Comparison of ENCODE assay signal across 24 cellular contexts in genomic region chr17:76130473-76130872, GRCh38. TPM values are rescaled to one million over a fixed set of nuclear protein-coding genes. Genes with fewer than 3 reads are reported as not detected.
"Had no signal": no experiment of that assay in that cellular context is flagged by ENCODE, and none has a peak within 500 bp of the region (broad histone marks: within the 10 kb centered on the region; RNA-seq: fewer than 3 reads in every experiment).

No MANE protein-coding gene starts in this region.

- H3K9me3 Mint-ChIP-seq: activated CD4-positive, alpha-beta memory T cell treated with anti-CD3 and anti-CD28 coated beads, Interleukin-2, amount 10 ng/mL, durations not matched to agents 7 days and 5 days; activated naive CD4-positive, alpha-beta T cell treated with anti-CD3 and anti-CD28 coated beads, Interleukin-2, amount 50 U/mL, for 24 hours; natural killer cell treated with Interleukin-12 subunit alpha and Interleukin-12 subunit beta and Interleukin-15 and Interleukin-18, amount 100 ng/mL, for 72 hours had no signal

- H3K27ac Mint-ChIP-seq: activated CD4-positive, alpha-beta memory T cell treated with anti-CD3 and anti-CD28 coated beads, Interleukin-2, amount 10 ng/mL, durations not matched to agents 7 days and 5 days; activated naive CD4-positive, alpha-beta T cell treated with anti-CD3 and anti-CD28 coated beads, Interleukin-2, amount 50 U/mL, for 24 hours; natural killer cell treated with Interleukin-12 subunit alpha and Interleukin-12 subunit beta and Interleukin-15 and Interleukin-18, amount 100 ng/mL, for 72 hours had no signal

- H3K9me3 ChIP-seq: esophagus muscularis mucosa, left ventricle myocardium inferior, right atrium auricular region, tibial nerve, vagina had no signal

- H3K4me1 ChIP-seq: right atrium auricular region had no signal

- H3K36me3 Mint-ChIP-seq: activated naive CD4-positive, alpha-beta T cell treated with anti-CD3 and anti-CD28 coated beads, Interleukin-2, amount 50 U/mL, for 24 hours; natural killer cell treated with Interleukin-12 subunit alpha and Interleukin-12 subunit beta and Interleukin-15 and Interleukin-18, amount 100 ng/mL, for 72 hours had no signal

- H3K27me3 Mint-ChIP-seq: activated CD4-positive, alpha-beta memory T cell treated with anti-CD3 and anti-CD28 coated beads, Interleukin-2, amount 10 ng/mL, durations not matched to agents 7 days and 5 days; activated naive CD4-positive, alpha-beta T cell treated with anti-CD3 and anti-CD28 coated beads, Interleukin-2, amount 50 U/mL, for 24 hours; natural killer cell treated with Interleukin-12 subunit alpha and Interleukin-12 subunit beta and Interleukin-15 and Interleukin-18, amount 100 ng/mL, for 72 hours had no signal

- H3K4me3 ChIP-seq: esophagus muscularis mucosa, left ventricle myocardium inferior, right atrium auricular region, skin epidermis, tibial nerve, vagina had no signal

- ATAC-seq: natural killer cell treated with Interleukin-12 subunit alpha and Interleukin-12 subunit beta and Interleukin-15 and Interleukin-18, amount 100 ng/mL, for 72 hours had no signal

- H3K4me3 Mint-ChIP-seq: activated CD4-positive, alpha-beta memory T cell treated with anti-CD3 and anti-CD28 coated beads, Interleukin-2, amount 10 ng/mL, durations not matched to agents 7 days and 5 days; activated naive CD4-positive, alpha-beta T cell treated with anti-CD3 and anti-CD28 coated beads, Interleukin-2, amount 50 U/mL, for 24 hours; natural killer cell treated with Interleukin-12 subunit alpha and Interleukin-12 subunit beta and Interleukin-15 and Interleukin-18, amount 100 ng/mL, for 72 hours had no signal

- DNase-seq: activated CD4-positive, alpha-beta memory T cell treated with anti-CD3 and anti-CD28 coated beads, Interleukin-2, amount 10 ng/mL, durations not matched to agents 7 days and 5 days; activated CD4-positive, alpha-beta T cell treated with anti-CD3 and anti-CD28 coated beads for 4 hours; activated CD8-positive, alpha-beta memory T cell treated with anti-CD3 and anti-CD28 coated beads, Interleukin-2, amount 50 U/mL, for 4 hours; activated effector memory CD4-positive, alpha-beta T cell treated with anti-CD3 and anti-CD28 coated beads, Interleukin-2, amount 50 U/mL, for 16 hours; activated T-cell treated with anti-CD3 and anti-CD28 coated beads, Interleukin-2, amount 50 U/mL, for 48 hours; amniotic stem cell; kidney; left ventricle myocardium inferior; mesenchymal stem cell; nucleus accumbens; stimulated activated CD4-positive, alpha-beta T cell treated with anti-CD3 and anti-CD28 coated beads, Interleukin-15, amount 100 ng/mL, for 24 hours; stimulated activated CD4-positive, alpha-beta T cell treated with anti-CD3 and anti-CD28 coated beads, Interleukin-4, amount 100 ng/mL, for 1 hour; stimulated activated naive CD4-positive, alpha-beta T cell treated with Interleukin-2 at 50 U/mL for 16 hours; substantia nigra; WERI-Rb-1 had no signal

- H3K36me3 ChIP-seq: esophagus muscularis mucosa, left ventricle myocardium inferior, right atrium auricular region, tibial nerve, vagina, WERI-Rb-1 had no signal

- H3K27ac ChIP-seq: esophagus muscularis mucosa, left ventricle myocardium inferior, right atrium auricular region, skin epidermis, tibial nerve, vagina, WERI-Rb-1 had no signal

RNA-seq across cellular contexts. Expression of gene FOXJ1, which starts 10.6 kb away (rescaled TPM):
- total RNA-seq: cardiac septum, left ventricle myocardium inferior, posterior vena cava, right atrium auricular region, tibial nerve, vagina had no signal

RNA-seq across cellular contexts. Expression of gene ZACN, which starts 51.5 kb away (rescaled TPM):
- total RNA-seq: cardiac septum, left ventricle myocardium inferior, posterior vena cava, right atrium auricular region, tibial nerve, vagina had no signal

RNA-seq across cellular contexts. Expression of gene GALR2, which starts 55.9 kb away (rescaled TPM):
- total RNA-seq: cardiac septum, kidney, left ventricle myocardium inferior, posterior vena cava, right atrium auricular region, tibial nerve, vagina had no signal
